In the genomic region with DNA sequence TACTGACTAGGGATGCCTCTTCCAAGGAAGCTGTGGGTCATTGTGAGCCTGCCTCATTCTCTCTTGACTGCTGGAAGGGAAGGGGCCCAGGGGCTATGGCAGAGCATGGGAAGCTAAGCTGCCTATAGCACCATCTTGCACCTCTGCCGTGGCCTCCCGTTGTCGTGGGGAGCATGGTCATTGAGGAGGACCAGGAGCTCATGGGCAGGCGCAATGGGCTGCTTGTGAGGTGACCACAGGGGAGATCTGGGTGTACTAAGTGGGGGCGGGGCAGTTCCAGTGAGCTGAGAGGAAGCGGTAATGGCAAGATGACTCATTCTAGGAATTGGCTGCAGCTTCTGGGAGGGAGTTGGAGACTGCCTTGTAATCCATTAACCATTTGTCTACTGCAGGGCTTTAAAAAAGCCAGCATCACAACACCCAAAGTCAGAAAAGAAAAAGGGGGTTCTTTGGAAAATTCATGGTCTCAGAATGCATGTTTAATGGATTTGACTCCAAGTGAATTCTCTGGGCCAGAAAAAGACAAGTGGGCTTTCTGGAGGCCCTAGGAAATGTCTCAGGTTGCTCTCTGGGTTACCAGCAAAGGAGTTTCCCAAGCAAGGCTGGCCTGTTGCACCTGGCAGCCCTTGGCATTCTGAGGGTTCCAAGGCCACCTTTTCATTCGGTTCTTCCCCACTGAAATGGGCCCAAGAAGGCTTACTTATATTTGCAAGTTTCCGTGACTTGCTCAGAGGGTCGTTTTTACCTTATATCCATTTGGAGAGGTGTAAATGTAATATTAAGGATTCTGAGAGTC, we compare ENCODE assay signal across 8 cellular contexts. TPM values are rescaled to one million over a fixed set of nuclear protein-coding genes. Genes with fewer than 3 reads are reported as not detected.
DNase-seq lines count a peak whose midpoint lies in the region; ATAC-seq, FAIRE-seq and TF ChIP-seq lines count a peak whose summit lies in the region.

No MANE protein-coding gene starts in this region.

- TF ChIP-seq CTCF in C4-2B (conservative IDR thresholded peaks at IDR 0.05): no peak

- no peaks in the 10 kb centered on the region for H3K36me3 ChIP-seq in esophagus (ENCODE audit: control insufficient read depth in 2 of 2, insufficient read depth in 2 of 2, low read length in 1 of 2)
- H3K36me3 ChIP-seq in subcutaneous abdominal adipose tissue (ENCODE audit: control insufficient read depth in 5 of 5, insufficient read depth in 5 of 5, low read length in 5 of 5): no peaks in the 10 kb centered on the region

- H3K4me3 ChIP-seq in esophagus (ENCODE audit: low read depth in 1 of 2, low read length in 2 of 2) (peak overlapping the region; percentile 43 to 80), subcutaneous abdominal adipose tissue (ENCODE audit: low read depth in 1 of 5, low read length in 5 of 5) (peak overlapping the region; percentile 19 to 82 (median 63))

- peak overlapping the region in 3 of 5 donors; percentile 10 to 56 (median 14) for H3K9ac ChIP-seq in subcutaneous abdominal adipose tissue (ENCODE audit: low read length in 5 of 5)

- ATAC-seq in HG03139 (IDR thresholded peaks at IDR 0.05; ENCODE audit: unreplicated experiment): no peak

- FAIRE-seq in GM19239 (lab: Jason Lieb, UNC): peak; percentile 95

- 24 to 25% methylated on average over 9 of the region's 9 CpGs for WGBS in esophagus, 2 donors

- H3K9me3 ChIP-seq in esophagus (ENCODE audit: control insufficient read depth in 2 of 2, insufficient read depth in 1 of 2, low read depth in 1 of 2, low read length in 1 of 2) (no peaks in the 10 kb centered on the region), subcutaneous abdominal adipose tissue (ENCODE audit: control insufficient read depth in 5 of 5, low read length in 5 of 5) (no peaks in the 10 kb centered on the region)

- H3K27ac ChIP-seq in C4-2B: peak overlapping the region; percentile 40
- H3K27ac ChIP-seq in esophagus (ENCODE audit: low read depth in 2 of 2, low read length in 1 of 2): peak overlapping the region; percentile 68 to 74
- H3K27ac ChIP-seq in subcutaneous abdominal adipose tissue (ENCODE audit: low read depth, low read length): peak overlapping the region; percentile 79

- DNase-seq in GM19239 (ENCODE audit: insufficient read length, low spot score) (peak; percentile 59), NCI-H446 treated with DMSO at 0.1 percent for 48 hours (lab: John Stamatoyannopoulos, UW) (peak; percentile 67), activated T-cell treated with anti-CD3 and anti-CD28 coated beads for 4 hours (peak; percentile 35), myocyte (ENCODE audit: low read depth) (peak; percentile 94)

- H3K4me1 ChIP-seq in esophagus (ENCODE audit: control insufficient read depth in 2 of 2, insufficient read depth in 2 of 2, low read length in 1 of 2): peaks cover 3 to 11% of the 10 kb centered on the region in 2 donors
- H3K4me1 ChIP-seq in subcutaneous abdominal adipose tissue (ENCODE audit: control insufficient read depth in 5 of 5, insufficient read depth in 5 of 5, low read length in 5 of 5): peaks cover 20 to 92% (median 73%) of the 10 kb centered on the region in 5 donors

- H3K27me3 ChIP-seq in esophagus (ENCODE audit: control insufficient read depth in 1 of 2, insufficient read depth in 2 of 2, low read length in 2 of 2) (no peaks in the 10 kb centered on the region), subcutaneous abdominal adipose tissue (ENCODE audit: control insufficient read depth in 5 of 5, insufficient read depth in 4 of 5, low read length in 5 of 5) (peaks cover 0 to 19% (median 11%) of the 10 kb centered on the region in 5 donors)

RNA-seq across cellular contexts. Expression of gene DUSP5, which starts 3.6 kb away (rescaled TPM):
- polyA plus RNA-seq in esophagus: 100 to 1,000 TPM in 1 of 2 donors, 10 to 100 TPM in 1; 33.8 to 107 TPM
- 6.4 and 10.0 TPM in 2 replicates for total RNA-seq in myocyte
- polyA plus RNA-seq in myocyte (2012): 6.1 TPM

Comparison
In these comparisons a context has a peak if more than half of its experiments do, and no peak if none do; other contexts are left out.
1. DNase-seq: peak in every context shown above with its lines; median percentile 94 in myocyte; 67 in NCI-H446 treated with DMSO at 0.1 percent for 48 hours; 59 in GM19239; 35 in activated T-cell treated with anti-CD3 and anti-CD28 coated beads for 4 hours.